ENCODE assay signal across 1 cellular context in the genomic region with DNA sequence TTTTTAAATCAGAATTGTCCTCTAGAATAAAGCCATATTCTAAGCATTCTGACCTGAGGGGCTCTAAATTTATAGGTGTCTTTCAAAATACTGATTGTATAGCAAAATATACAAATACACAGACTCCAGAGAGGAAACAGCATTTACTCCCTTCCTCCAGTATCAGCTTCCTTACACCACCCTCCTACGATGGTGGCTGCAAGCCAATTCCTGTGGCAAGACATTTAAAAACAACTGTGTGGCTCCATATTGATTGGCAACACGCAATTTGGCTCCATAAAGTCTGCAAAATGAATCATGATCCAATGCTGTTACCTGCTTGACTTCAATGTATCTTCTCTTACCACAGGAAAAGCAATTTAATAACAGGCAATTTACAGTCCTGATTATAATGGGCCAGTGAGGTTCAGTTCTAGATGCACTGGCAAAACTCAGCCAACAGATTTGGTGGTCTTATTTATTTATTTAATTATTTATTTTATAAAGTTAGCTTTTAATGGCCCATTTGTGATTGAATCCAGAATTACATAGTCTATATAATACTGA.
TF ChIP-seq lines count a peak whose summit lies in the region.

No MANE protein-coding gene starts in this region.

TF ChIP-seq in GM23338, 12 proteins besides CTCF, POLR2A, EP300 and RAD21 (continued from another document):
- TF ChIP-seq, protein P1, sequence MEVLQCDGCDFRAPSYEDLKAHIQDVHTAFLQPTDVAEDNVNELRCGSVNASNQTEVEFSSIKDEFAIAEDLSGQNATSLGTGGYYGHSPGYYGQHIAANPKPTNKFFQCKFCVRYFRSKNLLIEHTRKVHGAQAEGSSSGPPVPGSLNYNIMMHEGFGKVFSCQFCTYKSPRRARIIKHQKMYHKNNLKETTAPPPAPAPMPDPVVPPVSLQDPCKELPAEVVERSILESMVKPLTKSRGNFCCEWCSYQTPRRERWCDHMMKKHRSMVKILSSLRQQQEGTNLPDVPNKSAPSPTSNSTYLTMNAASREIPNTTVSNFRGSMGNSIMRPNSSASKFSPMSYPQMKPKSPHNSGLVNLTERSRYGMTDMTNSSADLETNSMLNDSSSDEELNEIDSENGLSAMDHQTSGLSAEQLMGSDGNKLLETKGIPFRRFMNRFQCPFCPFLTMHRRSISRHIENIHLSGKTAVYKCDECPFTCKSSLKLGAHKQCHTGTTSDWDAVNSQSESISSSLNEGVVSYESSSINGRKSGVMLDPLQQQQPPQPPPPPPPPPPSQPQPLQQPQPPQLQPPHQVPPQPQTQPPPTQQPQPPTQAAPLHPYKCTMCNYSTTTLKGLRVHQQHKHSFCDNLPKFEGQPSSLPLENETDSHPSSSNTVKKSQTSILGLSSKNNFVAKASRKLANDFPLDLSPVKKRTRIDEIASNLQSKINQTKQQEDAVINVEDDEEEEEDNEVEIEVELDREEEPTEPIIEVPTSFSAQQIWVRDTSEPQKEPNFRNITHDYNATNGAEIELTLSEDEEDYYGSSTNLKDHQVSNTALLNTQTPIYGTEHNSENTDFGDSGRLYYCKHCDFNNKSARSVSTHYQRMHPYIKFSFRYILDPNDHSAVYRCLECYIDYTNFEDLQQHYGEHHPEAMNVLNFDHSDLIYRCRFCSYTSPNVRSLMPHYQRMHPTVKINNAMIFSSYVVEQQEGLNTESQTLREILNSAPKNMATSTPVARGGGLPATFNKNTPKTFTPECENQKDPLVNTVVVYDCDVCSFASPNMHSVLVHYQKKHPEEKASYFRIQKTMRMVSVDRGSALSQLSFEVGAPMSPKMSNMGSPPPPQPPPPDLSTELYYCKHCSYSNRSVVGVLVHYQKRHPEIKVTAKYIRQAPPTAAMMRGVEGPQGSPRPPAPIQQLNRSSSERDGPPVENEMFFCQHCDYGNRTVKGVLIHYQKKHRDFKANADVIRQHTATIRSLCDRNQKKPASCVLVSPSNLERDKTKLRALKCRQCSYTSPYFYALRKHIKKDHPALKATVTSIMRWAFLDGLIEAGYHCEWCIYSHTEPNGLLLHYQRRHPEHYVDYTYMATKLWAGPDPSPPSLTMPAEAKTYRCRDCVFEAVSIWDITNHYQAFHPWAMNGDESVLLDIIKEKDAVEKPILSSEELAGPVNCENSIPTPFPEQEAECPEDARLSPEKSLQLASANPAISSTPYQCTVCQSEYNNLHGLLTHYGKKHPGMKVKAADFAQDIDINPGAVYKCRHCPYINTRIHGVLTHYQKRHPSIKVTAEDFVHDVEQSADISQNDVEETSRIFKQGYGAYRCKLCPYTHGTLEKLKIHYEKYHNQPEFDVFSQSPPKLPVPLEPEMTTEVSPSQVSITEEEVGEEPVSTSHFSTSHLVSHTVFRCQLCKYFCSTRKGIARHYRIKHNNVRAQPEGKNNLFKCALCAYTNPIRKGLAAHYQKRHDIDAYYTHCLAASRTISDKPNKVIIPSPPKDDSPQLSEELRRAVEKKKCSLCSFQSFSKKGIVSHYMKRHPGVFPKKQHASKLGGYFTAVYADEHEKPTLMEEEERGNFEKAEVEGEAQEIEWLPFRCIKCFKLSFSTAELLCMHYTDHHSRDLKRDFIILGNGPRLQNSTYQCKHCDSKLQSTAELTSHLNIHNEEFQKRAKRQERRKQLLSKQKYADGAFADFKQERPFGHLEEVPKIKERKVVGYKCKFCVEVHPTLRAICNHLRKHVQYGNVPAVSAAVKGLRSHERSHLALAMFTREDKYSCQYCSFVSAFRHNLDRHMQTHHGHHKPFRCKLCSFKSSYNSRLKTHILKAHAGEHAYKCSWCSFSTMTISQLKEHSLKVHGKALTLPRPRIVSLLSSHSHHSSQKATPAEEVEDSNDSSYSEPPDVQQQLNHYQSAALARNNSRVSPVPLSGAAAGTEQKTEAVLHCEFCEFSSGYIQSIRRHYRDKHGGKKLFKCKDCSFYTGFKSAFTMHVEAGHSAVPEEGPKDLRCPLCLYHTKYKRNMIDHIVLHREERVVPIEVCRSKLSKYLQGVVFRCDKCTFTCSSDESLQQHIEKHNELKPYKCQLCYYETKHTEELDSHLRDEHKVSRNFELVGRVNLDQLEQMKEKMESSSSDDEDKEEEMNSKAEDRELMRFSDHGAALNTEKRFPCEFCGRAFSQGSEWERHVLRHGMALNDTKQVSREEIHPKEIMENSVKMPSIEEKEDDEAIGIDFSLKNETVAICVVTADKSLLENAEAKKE (CRISPR knock-in tag; IDR thresholded peaks at IDR 0.05) = no peak
- TF ChIP-seq JUNB (IDR thresholded peaks at IDR 0.05; ENCODE audit: unreplicated experiment) = no peak
- no peak for TF ChIP-seq EZH2 (IDR thresholded peaks at IDR 0.05; ENCODE audit: low read depth, unreplicated experiment)
- TF ChIP-seq NANOG (IDR thresholded peaks at IDR 0.05; ENCODE audit: borderline replicate concordance) = no peak
- TF ChIP-seq ZNF331 (CRISPR knock-in tag; IDR thresholded peaks at IDR 0.05; ENCODE audit: low read depth) = no peak
- TF ChIP-seq, protein P2, sequence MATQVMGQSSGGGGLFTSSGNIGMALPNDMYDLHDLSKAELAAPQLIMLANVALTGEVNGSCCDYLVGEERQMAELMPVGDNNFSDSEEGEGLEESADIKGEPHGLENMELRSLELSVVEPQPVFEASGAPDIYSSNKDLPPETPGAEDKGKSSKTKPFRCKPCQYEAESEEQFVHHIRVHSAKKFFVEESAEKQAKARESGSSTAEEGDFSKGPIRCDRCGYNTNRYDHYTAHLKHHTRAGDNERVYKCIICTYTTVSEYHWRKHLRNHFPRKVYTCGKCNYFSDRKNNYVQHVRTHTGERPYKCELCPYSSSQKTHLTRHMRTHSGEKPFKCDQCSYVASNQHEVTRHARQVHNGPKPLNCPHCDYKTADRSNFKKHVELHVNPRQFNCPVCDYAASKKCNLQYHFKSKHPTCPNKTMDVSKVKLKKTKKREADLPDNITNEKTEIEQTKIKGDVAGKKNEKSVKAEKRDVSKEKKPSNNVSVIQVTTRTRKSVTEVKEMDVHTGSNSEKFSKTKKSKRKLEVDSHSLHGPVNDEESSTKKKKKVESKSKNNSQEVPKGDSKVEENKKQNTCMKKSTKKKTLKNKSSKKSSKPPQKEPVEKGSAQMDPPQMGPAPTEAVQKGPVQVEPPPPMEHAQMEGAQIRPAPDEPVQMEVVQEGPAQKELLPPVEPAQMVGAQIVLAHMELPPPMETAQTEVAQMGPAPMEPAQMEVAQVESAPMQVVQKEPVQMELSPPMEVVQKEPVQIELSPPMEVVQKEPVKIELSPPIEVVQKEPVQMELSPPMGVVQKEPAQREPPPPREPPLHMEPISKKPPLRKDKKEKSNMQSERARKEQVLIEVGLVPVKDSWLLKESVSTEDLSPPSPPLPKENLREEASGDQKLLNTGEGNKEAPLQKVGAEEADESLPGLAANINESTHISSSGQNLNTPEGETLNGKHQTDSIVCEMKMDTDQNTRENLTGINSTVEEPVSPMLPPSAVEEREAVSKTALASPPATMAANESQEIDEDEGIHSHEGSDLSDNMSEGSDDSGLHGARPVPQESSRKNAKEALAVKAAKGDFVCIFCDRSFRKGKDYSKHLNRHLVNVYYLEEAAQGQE (IDR thresholded peaks at IDR 0.05; ENCODE audit: unreplicated experiment) = no peak
TF ChIP-seq in GM23338: peak in this region for 0.
